In the genomic region with DNA sequence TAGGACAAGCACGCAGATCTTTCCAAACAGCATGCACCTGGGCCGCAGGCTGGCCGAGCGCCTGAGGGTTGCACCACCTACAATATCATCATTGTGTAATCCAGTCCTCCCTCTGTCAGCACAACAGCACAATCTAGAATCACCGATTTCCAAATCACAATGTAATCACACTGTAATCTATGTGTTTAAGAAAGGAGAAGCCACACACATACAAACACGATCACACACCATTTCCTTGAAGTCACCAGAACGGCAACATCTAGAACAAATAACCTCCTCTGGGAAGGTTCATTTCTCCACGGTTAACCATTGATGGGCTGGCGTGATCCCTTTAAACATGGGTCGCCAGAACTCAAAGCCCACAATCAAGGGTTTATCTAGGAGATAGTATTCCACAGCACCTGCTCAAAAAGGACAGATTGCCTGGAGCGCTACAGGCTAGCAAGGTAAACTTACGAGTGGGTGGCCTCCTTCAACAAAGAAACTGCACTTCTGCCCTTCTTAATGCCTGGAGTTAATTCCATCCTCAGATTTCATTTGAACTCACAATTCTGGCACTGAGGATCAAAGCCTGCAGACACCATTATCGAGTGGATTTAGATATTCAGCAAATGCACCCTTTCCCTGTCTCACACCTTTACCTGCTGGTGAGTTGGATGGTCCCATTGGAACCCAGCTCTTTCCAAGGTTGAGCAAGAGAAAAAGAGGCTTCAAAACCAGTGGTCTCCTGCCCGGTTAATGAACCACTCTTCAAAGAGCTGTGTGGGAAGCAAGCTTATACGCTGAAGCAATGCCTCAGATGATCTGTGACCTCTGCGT, we compare ENCODE assay signal across 18 cellular contexts.
DNase-seq lines count a peak whose midpoint lies in the region; ATAC-seq and TF ChIP-seq lines count a peak whose summit lies in the region.
"Had no signal": no experiment of that assay in that cellular context is flagged by ENCODE, and none has a peak within 500 bp of the region (broad histone marks: within the 10 kb centered on the region; RNA-seq: fewer than 3 reads in every experiment).

No MANE protein-coding gene starts in this region.

- peaks cover 23% of the 10 kb centered on the region for H3K27me3 Mint-ChIP-seq in endodermal cell (ENCODE audit: insufficient read depth)

- H3K36me3 ChIP-seq in endodermal cell (ENCODE audit: control insufficient read depth, insufficient read depth, low read length) (no peaks in the 10 kb centered on the region), mesendoderm (ENCODE audit: control insufficient read depth, insufficient read depth, low read length) (no peaks in the 10 kb centered on the region), upper lobe of right lung (no peaks in the 10 kb centered on the region)
- H3K36me3 ChIP-seq in effector memory CD4-positive, alpha-beta T cell (ENCODE audit: control insufficient read depth, insufficient read depth, low read length) = no peaks in the 10 kb centered on the region
- H3K36me3 ChIP-seq: BLaER1 had no signal

- no peak overlapping the region for H2BK15ac ChIP-seq in mesendoderm (replicated peaks; ENCODE audit: low read depth)

- H3K9me3 ChIP-seq in endodermal cell (ENCODE audit: control insufficient read depth, low read length) (no peaks in the 10 kb centered on the region), upper lobe of right lung (no peaks in the 10 kb centered on the region)
- H3K9me3 ChIP-seq in effector memory CD4-positive, alpha-beta T cell (ENCODE audit: control insufficient read depth, low read length) = no peaks in the 10 kb centered on the region
- H3K9me3 ChIP-seq: BLaER1 had no signal

- no peak overlapping the region for H3K4ac ChIP-seq in mesendoderm (ENCODE audit: low read depth, low read length)

- H2BK5ac ChIP-seq in mesendoderm (ENCODE audit: low read length) = no peak overlapping the region

- no peak overlapping the region for H3K4me3 Mint-ChIP-seq in endodermal cell
- H3K4me3 Mint-ChIP-seq: H9 had no signal

- peaks cover 52% of the 10 kb centered on the region for H3K4me1 Mint-ChIP-seq in endodermal cell

- H3K23ac ChIP-seq in mesendoderm (ENCODE audit: low read length) = no peak overlapping the region

- H3K79me2 ChIP-seq in mesendoderm (ENCODE audit: control insufficient read depth, insufficient read depth, low read length) = no peaks in the 10 kb centered on the region

- TF ChIP-seq CTCF in endodermal cell (conservative IDR thresholded peaks at IDR 0.05) = no peak
- TF ChIP-seq CTCF in upper lobe of right lung (IDR thresholded peaks at IDR 0.05) = no peak

- DNase-seq in NOMO-1 treated with dmso at 0.1 percent for 144 hours (lab: John Stamatoyannopoulos, UW; ENCODE audit: unreplicated experiment) (peak; percentile 3), NOMO-1 treated with DMSO at 0.1 percent for 48 hours (lab: John Stamatoyannopoulos, UW; ENCODE audit: unreplicated experiment) (no peak), endodermal cell (peak; percentile 53), mesendoderm (peak; percentile 7), upper lobe of right lung (no peak)
- no peak for DNase-seq in activated CD4-positive, alpha-beta T cell treated with anti-CD3 and anti-CD28 coated beads, Interleukin-2, amount 50 U/mL, for 1 hour
- no peak for DNase-seq in effector memory CD4-positive, alpha-beta T cell
- DNase-seq: 8988T, EL, H9, NCI-H1092 treated with DMSO at 0.1 percent for 48 hours, NCI-H1694, NCI-H446 treated with DMSO at 0.1 percent for 48 hours, NCI-H774, Right ventricle myocardium superior had no signal

- no peak overlapping the region for H4K5ac ChIP-seq in mesendoderm (ENCODE audit: low read length)

- no peak overlapping the region for H3K4me2 ChIP-seq in mesendoderm (ENCODE audit: low read length)
- H3K4me2 ChIP-seq: BLaER1 had no signal

- no peak overlapping the region for H4K8ac ChIP-seq in mesendoderm (ENCODE audit: low read depth, low read length)

- intact Hi-C loops in upper lobe of right lung (cut with DNase I) = no loop called here

- peak overlapping the region; percentile 5 for H3K27ac Mint-ChIP-seq in endodermal cell
- H3K27ac Mint-ChIP-seq: H9 had no signal

- 65 to 85% methylated on average over 9 to 16 of the region's 16 CpGs for WGBS in endodermal cell (ENCODE audit: insufficient coverage in 1 of 2, insufficient read length in 1 of 2), 2 experiments
- no CpG with 5 or more reads among the region's 16 CpGs for WGBS in mesendoderm (ENCODE audit: extremely low coverage, insufficient coverage, low lambda C conversion rate)

- H3K27me3 ChIP-seq in endodermal cell (ENCODE audit: control insufficient read depth, insufficient read depth, low read length, poor library complexity, severe bottlenecking) (no peaks in the 10 kb centered on the region), mesendoderm (ENCODE audit: insufficient read depth, low read length, poor library complexity) (no peaks in the 10 kb centered on the region), upper lobe of right lung (no peaks in the 10 kb centered on the region)
- H3K27me3 ChIP-seq in effector memory CD4-positive, alpha-beta T cell (replicated peaks; ENCODE audit: control insufficient read depth, insufficient read depth, low read length, poor library complexity, severe bottlenecking) = no peaks in the 10 kb centered on the region
- H3K27me3 ChIP-seq: BLaER1 had no signal

- peaks cover 32% of the 10 kb centered on the region for H3K4me1 ChIP-seq in endodermal cell (ENCODE audit: control insufficient read depth, insufficient read depth, low read length)
- H3K4me1 ChIP-seq in mesendoderm (ENCODE audit: control insufficient read depth, low read depth, low read length) = no peaks in the 10 kb centered on the region
- H3K4me1 ChIP-seq in upper lobe of right lung = no peaks in the 10 kb centered on the region
- no peaks in the 10 kb centered on the region for H3K4me1 ChIP-seq in effector memory CD4-positive, alpha-beta T cell (ENCODE audit: control insufficient read depth, insufficient read depth, low read length, poor library complexity, severe bottlenecking)
- H3K4me1 ChIP-seq: BLaER1 had no signal

- H3K27ac ChIP-seq in endodermal cell (ENCODE audit: low read depth, low read length) (no peak overlapping the region), mesendoderm (ENCODE audit: low read depth, low read length) (peak overlapping the region; percentile 9), upper lobe of right lung (no peak overlapping the region)
- no peak overlapping the region for H3K27ac ChIP-seq in effector memory CD4-positive, alpha-beta T cell (ENCODE audit: insufficient read depth, low read length, poor library complexity, severe bottlenecking)
- H3K27ac ChIP-seq: BLaER1 had no signal

- H3K9me3 Mint-ChIP-seq in endodermal cell = no peaks in the 10 kb centered on the region
- H3K9me3 Mint-ChIP-seq: H9 had no signal

- ATAC-seq in upper lobe of right lung (peak; percentile 13), HG03175 (IDR thresholded peaks at IDR 0.05; ENCODE audit: unreplicated experiment) (no peak)
- ATAC-seq: Panc1 had no signal

- no peak overlapping the region for H2AK5ac ChIP-seq in mesendoderm (ENCODE audit: low read length)

- H2BK120ac ChIP-seq in mesendoderm (ENCODE audit: low read depth, low read length) = no peak overlapping the region

- no peaks in the 10 kb centered on the region for H3K79me1 ChIP-seq in mesendoderm (ENCODE audit: low read length)

- no peak overlapping the region for H3K4me3 ChIP-seq in endodermal cell (ENCODE audit: low read length)
- no peak overlapping the region for H3K4me3 ChIP-seq in mesendoderm (ENCODE audit: low read length)
- no peak overlapping the region for H3K4me3 ChIP-seq in upper lobe of right lung
- H3K4me3 ChIP-seq in effector memory CD4-positive, alpha-beta T cell (ENCODE audit: insufficient read depth, low read depth, low read length, poor library complexity, severe bottlenecking) = no peak overlapping the region
- H3K4me3 ChIP-seq: BLaER1 had no signal

- H3K36me3 Mint-ChIP-seq in endodermal cell (ENCODE audit: low read depth) = no peaks in the 10 kb centered on the region

- no peak overlapping the region for H3K56ac ChIP-seq in mesendoderm (ENCODE audit: low read length)

- H3K18ac ChIP-seq in mesendoderm (ENCODE audit: low read length) = no peak overlapping the region

- H3K9ac ChIP-seq in endodermal cell (ENCODE audit: extremely low read depth, low read length, poor library complexity, severe bottlenecking) (no peak overlapping the region), mesendoderm (ENCODE audit: low read length) (no peak overlapping the region)
- H3K9ac ChIP-seq: BLaER1 had no signal

Comparison
In these comparisons a context has a peak if more than half of its experiments do, and no peak if none do; other contexts are left out.
1. DNase-seq: peak in NOMO-1 treated with dmso at 0.1 percent for 144 hours (single experiment), endodermal cell (single experiment) and mesendoderm (single experiment); none in NOMO-1 treated with DMSO at 0.1 percent for 48 hours (single experiment), upper lobe of right lung (single experiment), activated CD4-positive, alpha-beta T cell treated with anti-CD3 and anti-CD28 coated beads, Interleukin-2, amount 50 U/mL, for 1 hour (single experiment) and effector memory CD4-positive, alpha-beta T cell (0 of 3).